In genomic region chr5:55691265-55692105, GRCh38 we compare ENCODE assay signal across 2 cellular contexts.
TF ChIP-seq lines count a peak whose summit lies in the region.

No MANE protein-coding gene starts in this region.

TF ChIP-seq in IMR-90, 13 proteins besides CTCF, POLR2A, EP300 and RAD21:
- TF ChIP-seq MAFK (IDR thresholded peaks at IDR 0.05; ENCODE audit: low read depth, low read length) (no peak), CEBPB (IDR thresholded peaks at IDR 0.05; ENCODE audit: low read depth, low read length) (peak; percentile 59; the same call in 1 of the 2 replicates), SMC3 (IDR thresholded peaks at IDR 0.05; ENCODE audit: low read depth, low read length) (peak; percentile 78), MAZ (IDR thresholded peaks at IDR 0.05; ENCODE audit: borderline replicate concordance, low read depth, low read length) (no peak), MXI1 (IDR thresholded peaks at IDR 0.05; ENCODE audit: borderline replicate concordance, low read depth, low read length) (no peak), FOS (IDR thresholded peaks at IDR 0.05; ENCODE audit: low read depth, low read length) (no peak)

TF ChIP-seq in endothelial cell of umbilical vein, 7 proteins besides CTCF, POLR2A, EP300 and RAD21:
- TF ChIP-seq MAX (IDR thresholded peaks at IDR 0.05; ENCODE audit: insufficient read depth, insufficient read length): no peak
- no peak for TF ChIP-seq FOS (IDR thresholded peaks at IDR 0.05; ENCODE audit: borderline replicate concordance, insufficient read depth, low read length)
- TF ChIP-seq MYC (IDR thresholded peaks at IDR 0.05; ENCODE audit: low read depth, low read length): no peak
- TF ChIP-seq EZH2 (IDR thresholded peaks at IDR 0.05; ENCODE audit: borderline replicate concordance, low read depth, low read length, severe bottlenecking): no peak
- no peak for TF ChIP-seq JUN (IDR thresholded peaks at IDR 0.05; ENCODE audit: borderline replicate concordance, insufficient read depth, insufficient read length, low read depth)
- TF ChIP-seq POLR2AphosphoS5 (IDR thresholded peaks at IDR 0.05; ENCODE audit: insufficient read depth, low read depth, low read length): no peak
- TF ChIP-seq GATA2 (IDR thresholded peaks at IDR 0.05; ENCODE audit: insufficient read depth, insufficient read length, low read depth, low read length): no peak
